In the genomic region with DNA sequence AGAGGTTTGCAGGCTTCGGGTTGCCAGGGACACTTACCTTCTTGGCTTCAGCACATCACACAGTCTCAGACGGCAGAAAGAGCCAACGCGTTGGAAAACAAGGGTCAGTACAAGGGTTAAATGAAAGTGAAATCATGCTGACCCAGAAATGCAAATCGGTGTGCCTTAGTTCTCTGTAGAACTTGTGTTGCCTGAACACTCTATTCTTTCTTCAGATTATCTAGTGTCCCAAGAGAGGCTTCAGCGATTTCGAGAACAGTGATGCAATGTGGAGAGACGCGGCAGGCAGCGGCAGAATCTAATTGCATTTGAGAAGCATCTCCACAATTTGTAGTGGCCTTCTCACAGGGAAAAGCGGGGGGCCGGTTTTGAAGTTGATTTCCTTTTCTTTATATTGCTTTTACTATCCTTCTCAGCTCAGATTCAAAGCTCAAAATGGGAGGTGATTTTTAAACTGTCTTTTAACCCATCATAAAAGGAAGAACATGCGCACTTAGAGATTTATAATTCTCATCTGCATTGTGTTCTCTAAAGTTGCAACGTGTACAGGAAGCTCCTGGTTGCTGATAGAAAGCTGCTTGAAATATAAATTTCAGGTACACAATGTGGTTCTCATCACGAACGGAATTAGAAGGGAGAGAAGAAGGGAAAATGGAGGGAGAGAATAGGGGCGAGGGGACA, we compare ENCODE assay signal across 8 cellular contexts.
DNase-seq lines count a peak whose midpoint lies in the region; ATAC-seq and TF ChIP-seq lines count a peak whose summit lies in the region.

No MANE protein-coding gene starts in this region.

- DNase-seq in natural killer cell (no peak), omental fat pad (ENCODE audit: low spot score) (no peak), NCI-H446 (lab: John Stamatoyannopoulos, UW) (no peak), GOT3 (lab: John Stamatoyannopoulos, UW) (no peak)

- ATAC-seq in GM19025 (IDR thresholded peaks at IDR 0.05; ENCODE audit: low read depth, unreplicated experiment) (peak; percentile 84), HG03175 (IDR thresholded peaks at IDR 0.05; ENCODE audit: unreplicated experiment) (peak; percentile 60), natural killer cell (peak in 2 of 3 donors; percentile 53 to 73), omental fat pad (ENCODE audit: low FRiP score) (no peak), GM19328 (IDR thresholded peaks at IDR 0.05; ENCODE audit: unreplicated experiment) (no peak)

- peak overlapping the region; percentile 86 for H3K4me3 Mint-ChIP-seq in activated naive CD8-positive, alpha-beta T cell
- peak overlapping the region; percentile 79 for H3K4me3 Mint-ChIP-seq in natural killer cell

- peak overlapping the region; percentile 92 for H3K27ac Mint-ChIP-seq in activated naive CD8-positive, alpha-beta T cell
- peak overlapping the region; percentile 46 to 56 for H3K27ac Mint-ChIP-seq in natural killer cell

- peaks cover 1% of the 10 kb centered on the region for H3K27me3 Mint-ChIP-seq in activated naive CD8-positive, alpha-beta T cell
- no peaks in the 10 kb centered on the region for H3K27me3 Mint-ChIP-seq in natural killer cell (ENCODE audit: low read depth in 2 of 2)

- peaks cover 20% of the 10 kb centered on the region for H3K4me1 Mint-ChIP-seq in activated naive CD8-positive, alpha-beta T cell (ENCODE audit: low read depth)
- H3K4me1 Mint-ChIP-seq in natural killer cell: peaks cover 14% of the 10 kb centered on the region in 2 donors

- H3K36me3 Mint-ChIP-seq in activated naive CD8-positive, alpha-beta T cell: no peaks in the 10 kb centered on the region
- H3K36me3 Mint-ChIP-seq in natural killer cell: no peaks in the 10 kb centered on the region

- intact Hi-C loops in natural killer cell (cut with micrococcal nuclease): no loop called here

- H3K9me3 Mint-ChIP-seq in activated naive CD8-positive, alpha-beta T cell (ENCODE audit: low read depth): no peaks in the 10 kb centered on the region
- no peaks in the 10 kb centered on the region for H3K9me3 Mint-ChIP-seq in natural killer cell

- TF ChIP-seq CTCF in natural killer cell (IDR thresholded peaks at IDR 0.05): no peak
- no peak for TF ChIP-seq CTCF in omental fat pad (IDR thresholded peaks at IDR 0.05)

Comparison
In these comparisons a context has a peak if more than half of its experiments do, and no peak if none do; other contexts are left out.
1. ATAC-seq: peak in GM19025 (single experiment), HG03175 (single experiment) and natural killer cell (2 of 3); none in omental fat pad (single experiment) and GM19328 (single experiment).